In the genomic region with DNA sequence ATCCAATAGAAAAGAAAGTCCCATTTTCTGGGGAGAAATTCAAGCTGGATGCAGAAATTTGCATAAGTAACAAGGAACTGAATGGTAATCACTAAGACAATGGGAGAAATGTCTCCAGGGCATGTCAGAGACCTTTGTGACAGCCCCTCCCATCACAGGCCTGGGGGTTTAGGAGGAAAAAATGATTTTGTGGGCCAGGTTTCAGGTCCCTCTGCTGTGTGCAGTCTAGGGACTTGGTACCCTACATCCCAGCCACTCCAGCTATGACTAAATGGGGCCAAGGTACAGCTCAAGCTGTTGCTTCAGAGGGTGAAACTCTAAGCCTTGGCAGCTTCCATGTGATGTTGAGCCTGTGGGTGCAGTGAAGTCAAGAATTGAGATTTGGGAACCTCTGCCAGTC, we compare ENCODE assay signal across 3 cellular contexts.
TF ChIP-seq lines count a peak whose summit lies in the region.

No MANE protein-coding gene starts in this region.

TF ChIP-seq in A549, 52 proteins besides CTCF, POLR2A, EP300 and RAD21 (continued from another document):
- peak; percentile 63 for TF ChIP-seq ZFP36 (IDR thresholded peaks at IDR 0.05; ENCODE audit: borderline replicate concordance, partially characterized antibody)

TF ChIP-seq in HEK293, 187 proteins besides CTCF, POLR2A, EP300 and RAD21 (continued from another document):
- TF ChIP-seq TRIM28 (IDR thresholded peaks at IDR 0.05; ENCODE audit: borderline replicate concordance, low read length) (peak; percentile 91; the same call in 1 of the 2 replicates), ZNF585B (tag by site-specific recombination; IDR thresholded peaks at IDR 0.05) (peak; percentile 79), ZSCAN4 (tag by site-specific recombination; IDR thresholded peaks at IDR 0.05) (no peak), ZNF623 (tag by site-specific recombination; IDR thresholded peaks at IDR 0.05) (no peak)

TF ChIP-seq in K562, 482 proteins besides CTCF, POLR2A, EP300 and RAD21 (continued from another document):
- peak; percentile 41; the same call in 1 of the 2 replicates for TF ChIP-seq CBX1 (IDR thresholded peaks at IDR 0.05; ENCODE audit: low read depth)
- TF ChIP-seq CBX5 (IDR thresholded peaks at IDR 0.05; ENCODE audit: borderline replicate concordance, low read depth) = peak; percentile 36
- peak; percentile 88 for TF ChIP-seq ZFP36 (IDR thresholded peaks at IDR 0.05; ENCODE audit: low read depth, low read length, partially characterized antibody)
- TF ChIP-seq, protein P1, sequence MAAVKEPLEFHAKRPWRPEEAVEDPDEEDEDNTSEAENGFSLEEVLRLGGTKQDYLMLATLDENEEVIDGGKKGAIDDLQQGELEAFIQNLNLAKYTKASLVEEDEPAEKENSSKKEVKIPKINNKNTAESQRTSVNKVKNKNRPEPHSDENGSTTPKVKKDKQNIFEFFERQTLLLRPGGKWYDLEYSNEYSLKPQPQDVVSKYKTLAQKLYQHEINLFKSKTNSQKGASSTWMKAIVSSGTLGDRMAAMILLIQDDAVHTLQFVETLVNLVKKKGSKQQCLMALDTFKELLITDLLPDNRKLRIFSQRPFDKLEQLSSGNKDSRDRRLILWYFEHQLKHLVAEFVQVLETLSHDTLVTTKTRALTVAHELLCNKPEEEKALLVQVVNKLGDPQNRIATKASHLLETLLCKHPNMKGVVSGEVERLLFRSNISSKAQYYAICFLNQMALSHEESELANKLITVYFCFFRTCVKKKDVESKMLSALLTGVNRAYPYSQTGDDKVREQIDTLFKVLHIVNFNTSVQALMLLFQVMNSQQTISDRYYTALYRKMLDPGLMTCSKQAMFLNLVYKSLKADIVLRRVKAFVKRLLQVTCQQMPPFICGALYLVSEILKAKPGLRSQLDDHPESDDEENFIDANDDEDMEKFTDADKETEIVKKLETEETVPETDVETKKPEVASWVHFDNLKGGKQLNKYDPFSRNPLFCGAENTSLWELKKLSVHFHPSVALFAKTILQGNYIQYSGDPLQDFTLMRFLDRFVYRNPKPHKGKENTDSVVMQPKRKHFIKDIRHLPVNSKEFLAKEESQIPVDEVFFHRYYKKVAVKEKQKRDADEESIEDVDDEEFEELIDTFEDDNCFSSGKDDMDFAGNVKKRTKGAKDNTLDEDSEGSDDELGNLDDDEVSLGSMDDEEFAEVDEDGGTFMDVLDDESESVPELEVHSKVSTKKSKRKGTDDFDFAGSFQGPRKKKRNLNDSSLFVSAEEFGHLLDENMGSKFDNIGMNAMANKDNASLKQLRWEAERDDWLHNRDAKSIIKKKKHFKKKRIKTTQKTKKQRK (IDR thresholded peaks at IDR 0.05; ENCODE audit: borderline replicate concordance, low read depth, low read length) = peak; percentile 77
